ENCODE assay signal across 8 cellular contexts in genomic region chrX:24148535-24149345, GRCh38. TPM values are rescaled to one million over a fixed set of nuclear protein-coding genes. Genes with fewer than 3 reads are reported as not detected.
DNase-seq lines count a peak whose midpoint lies in the region; ATAC-seq, FAIRE-seq and TF ChIP-seq lines count a peak whose summit lies in the region.

No MANE protein-coding gene starts in this region.

- H3K36me3 ChIP-seq in mucosa of descending colon (ENCODE audit: low read depth): no peaks in the 10 kb centered on the region
- no peaks in the 10 kb centered on the region for H3K36me3 ChIP-seq in vagina

- peaks cover 5% of the 10 kb centered on the region for H3K4me1 ChIP-seq in mucosa of descending colon (ENCODE audit: low read depth)
- peaks cover 66% of the 10 kb centered on the region for H3K4me1 ChIP-seq in vagina

- no peak for FAIRE-seq in H54 (lab: Jason Lieb, UNC)

- CTCF ChIA-PET in RWPE1 (lab: Yijun Ruan, JAX): no interaction called here

- ATAC-seq in GM21737 (IDR thresholded peaks at IDR 0.05; ENCODE audit: unreplicated experiment) (peak; percentile 8), mucosa of descending colon (no peak)

- TF ChIP-seq CTCF in RWPE1 (conservative IDR thresholded peaks at IDR 0.05; ENCODE audit: low read depth) (no peak), mucosa of descending colon (IDR thresholded peaks at IDR 0.05) (no peak), vagina (IDR thresholded peaks at IDR 0.05) (no peak)

- intact Hi-C loops in mucosa of descending colon (cut with DNase I, micrococcal nuclease) (no loop called here), vagina (cut with DNase I) (loop anchor here (10.0 kb wide), 1 partner anchor 94 kb away; the partner anchor contains the start of gene EIF2S3)

- H3K9me3 ChIP-seq in mucosa of descending colon (no peaks in the 10 kb centered on the region), vagina (no peaks in the 10 kb centered on the region)

- no peaks in the 10 kb centered on the region for H3K27me3 ChIP-seq in vagina

- POLR2A ChIA-PET in RWPE1 (lab: Yijun Ruan, JAX; ENCODE audit: low non-redundant PET): no interaction called here

- TF ChIP-seq POLR2A in vagina (IDR thresholded peaks at IDR 0.05): no peak
- no peak for TF ChIP-seq POLR2A in H54 (IDR thresholded peaks at IDR 0.05; ENCODE audit: low read depth, low read length)

- H3K27ac ChIP-seq in RWPE1: peak overlapping the region; percentile 97
- peak overlapping the region; percentile 99 for H3K27ac ChIP-seq in vagina

- peak overlapping the region; percentile 42 for H3K4me3 ChIP-seq in mucosa of descending colon
- H3K4me3 ChIP-seq in vagina: peak overlapping the region; percentile 71 to 87

- DNase-seq in C1 segment of cervical spinal cord (lab: John Stamatoyannopoulos, UW): peak in 8 of 14 donors; percentile 27 to 74 (median 54)
- DNase-seq in RWPE1 (ENCODE audit: low spot score): no peak
- peak; percentile 27 for DNase-seq in dermis blood vessel endothelial cell
- no peak for DNase-seq in mucosa of descending colon
- DNase-seq in vagina (ENCODE audit: extremely low spot score in 2 of 2): no peak
- no peak for DNase-seq in H54 (ENCODE audit: insufficient read length, low spot score)
- no peak for DNase-seq in 8988T

RNA-seq across cellular contexts. Expression of gene ZFX, which starts 0.8 kb away (rescaled TPM):
- total RNA-seq in dermis blood vessel endothelial cell (56.0 and 91.2 TPM in 2 replicates), mucosa of descending colon (10 to 100 TPM; 32.7 to 65.1 (median 41.7) TPM), vagina (62.4 TPM)

Comparison
In these comparisons a context has a peak if more than half of its experiments do, and no peak if none do; other contexts are left out.
1. DNase-seq: peak in C1 segment of cervical spinal cord (8 of 14) and dermis blood vessel endothelial cell (single experiment); none in RWPE1 (single experiment), mucosa of descending colon (0 of 3), vagina (0 of 2), H54 (single experiment) and 8988T (single experiment).